Comparison of ENCODE assay signal across 9 cellular contexts in the genomic region with DNA sequence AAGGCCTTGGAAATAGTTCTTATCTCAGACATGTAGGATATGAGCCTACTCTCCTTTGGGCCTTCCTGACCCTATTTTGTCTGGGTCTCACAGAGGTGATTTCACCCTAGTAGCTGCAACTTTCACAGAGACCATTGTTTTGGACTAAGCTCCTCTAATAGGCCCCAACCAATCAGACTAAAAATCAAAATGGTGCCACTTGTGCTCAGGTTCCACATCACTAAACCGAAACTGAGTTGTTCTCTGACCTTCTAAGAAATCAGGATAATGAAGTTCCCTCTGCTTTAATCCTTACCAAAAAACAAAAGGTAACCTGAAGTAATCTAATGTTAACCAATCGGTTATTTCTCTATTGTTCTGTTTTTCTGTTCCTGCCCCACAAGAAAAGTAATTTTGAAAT.
"Had no signal": no experiment of that assay in that cellular context is flagged by ENCODE, and none has a peak within 500 bp of the region (broad histone marks: within the 10 kb centered on the region; RNA-seq: fewer than 3 reads in every experiment).

No MANE protein-coding gene starts in this region.

- ATAC-seq: HCT116, HepG2 had no signal

- H3K36me3 ChIP-seq: HAP-1 had no signal

- H3K9me3 ChIP-seq: HAP-1 had no signal

- H3K27ac ChIP-seq: HL-60 had no signal

- H3K4me1 ChIP-seq: HAP-1 had no signal

- H3K9me3 Mint-ChIP-seq: HFFc6 had no signal

- H3K27ac Mint-ChIP-seq: HFFc6 had no signal

- H3K4me3 Mint-ChIP-seq: HFFc6, IgD-negative memory B cell had no signal

- H3K4me3 ChIP-seq: HAP-1 had no signal

- H3K27me3 Mint-ChIP-seq: IgD-negative memory B cell had no signal

- DNase-seq: GOT3, H7, HFFc6, KG1 had no signal
